Comparison of ENCODE assay signal across 18 cellular contexts in genomic region chr2:5926896-5927512, GRCh38.
"Had no signal": no experiment of that assay in that cellular context is flagged by ENCODE, and none has a peak within 500 bp of the region (broad histone marks: within the 10 kb centered on the region; RNA-seq: fewer than 3 reads in every experiment).

No MANE protein-coding gene starts in this region.

- H3K4me1 ChIP-seq: adrenal gland, esophagus squamous epithelium, lower lobe of right lung, sigmoid colon, stomach, thyroid gland, vagina had no signal

- H3K27me3 ChIP-seq: adrenal gland, brain microvascular endothelial cell, esophagus squamous epithelium, sigmoid colon, stomach, thyroid gland, vagina had no signal

- H3K36me3 ChIP-seq: adrenal gland, brain microvascular endothelial cell, esophagus squamous epithelium, lower lobe of right lung, sigmoid colon, stomach, thyroid gland, vagina had no signal

- H3K27ac ChIP-seq: adrenal gland, brain microvascular endothelial cell, esophagus squamous epithelium, lower lobe of right lung, sigmoid colon, stomach, thyroid gland, vagina had no signal

- H3K4me3 ChIP-seq: adrenal gland, esophagus squamous epithelium, lower lobe of right lung, sigmoid colon, stomach, thyroid gland, vagina had no signal

- DNase-seq: activated CD4-positive, alpha-beta T cell treated with anti-CD3 and anti-CD28 coated beads, Interleukin-2, amount 10 ng/mL, durations not matched to agents 24 days and 14 days; activated naive CD4-positive, alpha-beta T cell treated with anti-CD3 and anti-CD28 coated beads, Interleukin-2, amount 10 ng/mL, durations not matched to agents 7 days and 5 days; adrenal gland; brain microvascular endothelial cell; esophagus squamous epithelium; foreskin fibroblast; lower lobe of right lung; naive thymus-derived CD4-positive, alpha-beta T cell; sigmoid colon; stimulated activated CD4-positive, alpha-beta T cell treated with anti-CD3 and anti-CD28 coated beads, Interleukin-12 subunit alpha, Interleukin-12 subunit beta, amount 100 ng/mL, for 4 hours; stomach; T-helper 17 cell; thyroid gland had no signal

- H3K9me3 ChIP-seq: adrenal gland, esophagus squamous epithelium, lower lobe of right lung, thyroid gland had no signal

- ATAC-seq: activated T-helper 17 cell treated with anti-CD3 and anti-CD28 coated beads, Interleukin-2, amount 50 U/mL, for 72 hours; lower lobe of right lung; naive thymus-derived CD4-positive, alpha-beta T cell; T-helper 17 cell; WTC11 had no signal

- FAIRE-seq: endometrium, keratinocyte had no signal
